ENCODE assay signal across 8 cellular contexts in the genomic region with DNA sequence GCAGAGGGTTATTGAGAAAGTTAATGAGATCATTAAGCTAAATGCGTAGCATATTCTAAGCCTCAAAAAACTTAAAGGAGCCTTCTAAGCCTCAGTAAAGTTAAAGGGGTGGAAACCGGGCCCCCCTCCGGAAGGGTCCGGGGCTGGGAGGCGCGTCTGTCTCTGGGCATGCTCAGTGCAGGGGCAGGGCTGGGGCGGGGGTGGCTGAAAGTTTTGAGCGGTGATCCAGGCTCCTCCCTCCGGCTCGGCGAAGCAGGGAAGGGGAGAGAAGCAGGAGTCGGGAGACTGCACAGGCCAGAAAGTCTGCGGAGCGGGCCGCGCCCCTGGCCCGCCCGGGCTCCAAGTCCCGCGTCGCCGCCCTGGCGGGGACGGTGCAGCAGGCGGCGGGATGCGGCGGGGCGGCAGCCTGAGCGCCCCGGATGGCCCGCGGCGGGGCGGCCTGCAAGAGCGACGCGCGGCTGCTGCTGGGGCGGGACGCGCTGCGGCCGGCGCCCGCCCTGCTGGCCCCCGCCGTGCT. TPM values are rescaled to one million over a fixed set of nuclear protein-coding genes. Genes with fewer than 3 reads are reported as not detected.
DNase-seq lines count a peak whose midpoint lies in the region; ATAC-seq and TF ChIP-seq lines count a peak whose summit lies in the region.

A gene (plus strand): TSS at position 240 of the 517 bp plus-strand sequence. CDS start 180 bp downstream, at position 420.

- intact Hi-C loops in colonic mucosa (cut with DNase I) (no loop called here), spleen (cut with DNase I; ENCODE audit: low total_unique reads) (no loop called here)

- peak; percentile 56 for ATAC-seq in HG02759 (IDR thresholded peaks at IDR 0.05; ENCODE audit: unreplicated experiment)
- ATAC-seq in HG03108 (IDR thresholded peaks at IDR 0.05; ENCODE audit: unreplicated experiment): no peak

- TF ChIP-seq CTCF in colonic mucosa (IDR thresholded peaks at IDR 0.05) (no peak), kidney epithelial cell (IDR thresholded peaks at IDR 0.05; ENCODE audit: insufficient read depth, low read length, poor library complexity, severe bottlenecking) (no peak), spleen (IDR thresholded peaks at IDR 0.05 in 8 of 11, conservative IDR thresholded peaks at IDR 0.05 in 3 of 11) (no peak)

- no peaks in the 10 kb centered on the region for H3K9me3 ChIP-seq in colonic mucosa
- peaks cover 3 to 24% (median 18%) of the 10 kb centered on the region in 8 donors for H3K9me3 ChIP-seq in spleen

- no peak within 1 kb of the TSS for H3K27ac ChIP-seq in colonic mucosa
- H3K27ac ChIP-seq in spleen: peak within 1 kb of the TSS in 5 of 8 donors; percentile 7 to 63 (median 41)

- no peaks in the 10 kb centered on the region for H3K4me1 ChIP-seq in colonic mucosa
- H3K4me1 ChIP-seq in spleen: peaks cover 0 to 29% (median 9%) of the 10 kb centered on the region in 6 donors

- WGBS in spleen, 5 donors: 1 to 5% (median 2%) methylated on average over 12 to 48 of the region's 48 CpGs

- H3K9ac ChIP-seq in colonic mucosa (ENCODE audit: low read depth in 2 of 2, low read length in 2 of 2): peak within 1 kb of the TSS in 1 of 2 donors; percentile 60

- H3K27me3 ChIP-seq in colonic mucosa (no peaks in the 10 kb centered on the region), kidney epithelial cell (ENCODE audit: control insufficient read depth, insufficient read depth, low read length) (no peaks in the 10 kb centered on the region), spleen (replicated peaks in 1 of 7) (peaks cover 0 to 71% (median 47%) of the 10 kb centered on the region in 7 donors)

- no peaks in the 10 kb centered on the region for H3K36me3 ChIP-seq in colonic mucosa
- H3K36me3 ChIP-seq in kidney epithelial cell (ENCODE audit: control insufficient read depth, insufficient read depth, low read length): no peaks in the 10 kb centered on the region
- H3K36me3 ChIP-seq in spleen: no peaks in the 10 kb centered on the region

- H3K4me3 ChIP-seq in colonic mucosa (peak within 1 kb of the TSS; percentile 23), kidney epithelial cell (ENCODE audit: low read depth, low read length) (peak within 1 kb of the TSS; percentile 74), spleen (peak within 1 kb of the TSS; percentile 5 to 68 (median 28))

- TF ChIP-seq POLR2A in spleen (IDR thresholded peaks at IDR 0.05): no peak

- DNase-seq in COLO668 (lab: John Stamatoyannopoulos, UW; ENCODE audit: unreplicated experiment) (peak; percentile 75), SK-N-DZ (ENCODE audit: low spot score) (peak; percentile 65), colonic mucosa (peak; percentile 68), kidney epithelial cell (ENCODE audit: low read depth) (peak; percentile 47), spleen (no peak), NCI-H2107 (lab: John Stamatoyannopoulos, UW) (no peak)

RNA-seq across cellular contexts. Expression of the gene that starts here (rescaled TPM):
- 4.7 and 10.9 TPM in 2 replicates for polyA plus RNA-seq in SK-N-DZ (2014; cell fraction: cytosol; rRNA removed)
- polyA plus RNA-seq in SK-N-DZ (2014; cell fraction: nucleus; rRNA removed): 6.5 and 9.6 TPM in 2 replicates
- total RNA-seq in colonic mucosa (1 to 10 TPM; 1.1 to 4.1 TPM), kidney epithelial cell (41.4 and 52.7 TPM in 2 replicates), spleen (10 to 100 TPM in 2 of 7 donors, 1 to 10 TPM in 5; 5.1 to 13.3 (median 9.0) TPM)
- polyA plus RNA-seq in spleen: 1 to 10 TPM in 1 of 3 donors, under 1 TPM in 2; 0.20 to 1.2 (median 0.35) TPM

Comparison
In these comparisons a context has a peak if more than half of its experiments do, and no peak if none do; other contexts are left out.
1. DNase-seq: peak in COLO668 (single experiment), SK-N-DZ (single experiment), colonic mucosa (single experiment) and kidney epithelial cell (single experiment); none in spleen (single experiment) and NCI-H2107 (single experiment).
2. H3K4me3 ChIP-seq: peak in every context shown above with its lines; median percentile 74 in kidney epithelial cell; 28 in spleen; 23 in colonic mucosa.